Comparison of ENCODE assay signal across 1 cellular context in the genomic region with DNA sequence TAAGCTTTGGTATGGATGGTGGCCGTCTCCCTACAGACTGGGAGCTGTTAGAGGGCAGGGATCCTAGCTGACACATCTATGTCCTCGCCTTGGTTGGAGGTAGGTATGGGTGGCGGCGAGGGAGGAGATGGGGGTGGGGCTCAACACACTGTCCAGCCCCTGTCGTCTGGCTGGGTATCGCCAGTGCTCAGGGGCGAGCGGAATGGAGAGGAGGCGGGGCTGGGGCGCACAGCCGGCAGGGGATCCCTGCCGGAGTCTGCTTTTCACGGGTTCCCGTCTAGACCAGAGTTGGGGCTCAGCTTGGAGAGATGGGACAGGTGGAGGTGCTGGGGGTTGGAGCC.
TF ChIP-seq lines count a peak whose summit lies in the region.

No MANE protein-coding gene starts in this region.

TF ChIP-seq in K562, 482 proteins besides CTCF, POLR2A, EP300 and RAD21:
- TF ChIP-seq ZNF239 (CRISPR knock-in tag; IDR thresholded peaks at IDR 0.05) (no peak), NBN (IDR thresholded peaks at IDR 0.05; ENCODE audit: low read depth) (0 out of 2 replicates have a peak, but pooled peaks have one; percentile 5), ZNF507 (tag; conservative IDR thresholded peaks at IDR 0.05) (no peak), GATAD2B (IDR thresholded peaks at IDR 0.05; ENCODE audit: borderline replicate concordance) (no peak), NCOA4 (IDR thresholded peaks at IDR 0.05; ENCODE audit: partially characterized antibody) (no peak), EGR1 (conservative IDR thresholded peaks at IDR 0.05) (no peak), ETV5 (CRISPR knock-in tag; IDR thresholded peaks at IDR 0.05; ENCODE audit: low read depth) (no peak), VEZF1 (CRISPR knock-in tag; IDR thresholded peaks at IDR 0.05) (peak; percentile 32; the same call in 1 of the 2 replicates), MYBL2 (IDR thresholded peaks at IDR 0.05; ENCODE audit: low read depth) (no peak), MYBL2 (CRISPR knock-in tag; IDR thresholded peaks at IDR 0.05; ENCODE audit: borderline replicate concordance) (no peak), NR2C1 (IDR thresholded peaks at IDR 0.05) (0 out of 2 replicates have a peak, but pooled peaks have one; percentile 17), NR2C1 (tag; IDR thresholded peaks at IDR 0.05) (peak; percentile 44; the same call in 1 of the 2 replicates), ZNF707 (CRISPR knock-in tag; conservative IDR thresholded peaks at IDR 0.05) (no peak), CHD4 (IDR thresholded peaks at IDR 0.05; ENCODE audit: insufficient read depth, insufficient replicate concordance, low read depth, low read length, poor library complexity, severe bottlenecking) (no peak), GABPA (tag; conservative IDR thresholded peaks at IDR 0.05; ENCODE audit: low read depth) (0 out of 2 replicates have a peak, but pooled peaks have one; percentile 3), GTF3C2 (IDR thresholded peaks at IDR 0.05; ENCODE audit: borderline replicate concordance, extremely low read depth, insufficient read length) (no peak), POLR2G (IDR thresholded peaks at IDR 0.05; ENCODE audit: low read depth, low read length) (no peak), NRF1 (conservative IDR thresholded peaks at IDR 0.05 in 1 of 2, IDR thresholded peaks at IDR 0.05 in 1 of 2) (no peak), E4F1 (CRISPR knock-in tag; IDR thresholded peaks at IDR 0.05; ENCODE audit: borderline replicate concordance) (no peak), NR2C2 (CRISPR knock-in tag; IDR thresholded peaks at IDR 0.05) (no peak), NR2C2 (tag; IDR thresholded peaks at IDR 0.05) (peak; percentile 67), ZNF449 (CRISPR knock-in tag; IDR thresholded peaks at IDR 0.05) (no peak), MXD1 (CRISPR knock-in tag; IDR thresholded peaks at IDR 0.05; ENCODE audit: borderline replicate concordance, poor library complexity, severe bottlenecking) (no peak)
- TF ChIP-seq, protein P1, sequence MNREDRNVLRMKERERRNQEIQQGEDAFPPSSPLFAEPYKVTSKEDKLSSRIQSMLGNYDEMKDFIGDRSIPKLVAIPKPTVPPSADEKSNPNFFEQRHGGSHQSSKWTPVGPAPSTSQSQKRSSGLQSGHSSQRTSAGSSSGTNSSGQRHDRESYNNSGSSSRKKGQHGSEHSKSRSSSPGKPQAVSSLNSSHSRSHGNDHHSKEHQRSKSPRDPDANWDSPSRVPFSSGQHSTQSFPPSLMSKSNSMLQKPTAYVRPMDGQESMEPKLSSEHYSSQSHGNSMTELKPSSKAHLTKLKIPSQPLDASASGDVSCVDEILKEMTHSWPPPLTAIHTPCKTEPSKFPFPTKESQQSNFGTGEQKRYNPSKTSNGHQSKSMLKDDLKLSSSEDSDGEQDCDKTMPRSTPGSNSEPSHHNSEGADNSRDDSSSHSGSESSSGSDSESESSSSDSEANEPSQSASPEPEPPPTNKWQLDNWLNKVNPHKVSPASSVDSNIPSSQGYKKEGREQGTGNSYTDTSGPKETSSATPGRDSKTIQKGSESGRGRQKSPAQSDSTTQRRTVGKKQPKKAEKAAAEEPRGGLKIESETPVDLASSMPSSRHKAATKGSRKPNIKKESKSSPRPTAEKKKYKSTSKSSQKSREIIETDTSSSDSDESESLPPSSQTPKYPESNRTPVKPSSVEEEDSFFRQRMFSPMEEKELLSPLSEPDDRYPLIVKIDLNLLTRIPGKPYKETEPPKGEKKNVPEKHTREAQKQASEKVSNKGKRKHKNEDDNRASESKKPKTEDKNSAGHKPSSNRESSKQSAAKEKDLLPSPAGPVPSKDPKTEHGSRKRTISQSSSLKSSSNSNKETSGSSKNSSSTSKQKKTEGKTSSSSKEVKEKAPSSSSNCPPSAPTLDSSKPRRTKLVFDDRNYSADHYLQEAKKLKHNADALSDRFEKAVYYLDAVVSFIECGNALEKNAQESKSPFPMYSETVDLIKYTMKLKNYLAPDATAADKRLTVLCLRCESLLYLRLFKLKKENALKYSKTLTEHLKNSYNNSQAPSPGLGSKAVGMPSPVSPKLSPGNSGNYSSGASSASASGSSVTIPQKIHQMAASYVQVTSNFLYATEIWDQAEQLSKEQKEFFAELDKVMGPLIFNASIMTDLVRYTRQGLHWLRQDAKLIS (CRISPR knock-in tag; IDR thresholded peaks at IDR 0.05): no peak
- TF ChIP-seq, protein P2, sequence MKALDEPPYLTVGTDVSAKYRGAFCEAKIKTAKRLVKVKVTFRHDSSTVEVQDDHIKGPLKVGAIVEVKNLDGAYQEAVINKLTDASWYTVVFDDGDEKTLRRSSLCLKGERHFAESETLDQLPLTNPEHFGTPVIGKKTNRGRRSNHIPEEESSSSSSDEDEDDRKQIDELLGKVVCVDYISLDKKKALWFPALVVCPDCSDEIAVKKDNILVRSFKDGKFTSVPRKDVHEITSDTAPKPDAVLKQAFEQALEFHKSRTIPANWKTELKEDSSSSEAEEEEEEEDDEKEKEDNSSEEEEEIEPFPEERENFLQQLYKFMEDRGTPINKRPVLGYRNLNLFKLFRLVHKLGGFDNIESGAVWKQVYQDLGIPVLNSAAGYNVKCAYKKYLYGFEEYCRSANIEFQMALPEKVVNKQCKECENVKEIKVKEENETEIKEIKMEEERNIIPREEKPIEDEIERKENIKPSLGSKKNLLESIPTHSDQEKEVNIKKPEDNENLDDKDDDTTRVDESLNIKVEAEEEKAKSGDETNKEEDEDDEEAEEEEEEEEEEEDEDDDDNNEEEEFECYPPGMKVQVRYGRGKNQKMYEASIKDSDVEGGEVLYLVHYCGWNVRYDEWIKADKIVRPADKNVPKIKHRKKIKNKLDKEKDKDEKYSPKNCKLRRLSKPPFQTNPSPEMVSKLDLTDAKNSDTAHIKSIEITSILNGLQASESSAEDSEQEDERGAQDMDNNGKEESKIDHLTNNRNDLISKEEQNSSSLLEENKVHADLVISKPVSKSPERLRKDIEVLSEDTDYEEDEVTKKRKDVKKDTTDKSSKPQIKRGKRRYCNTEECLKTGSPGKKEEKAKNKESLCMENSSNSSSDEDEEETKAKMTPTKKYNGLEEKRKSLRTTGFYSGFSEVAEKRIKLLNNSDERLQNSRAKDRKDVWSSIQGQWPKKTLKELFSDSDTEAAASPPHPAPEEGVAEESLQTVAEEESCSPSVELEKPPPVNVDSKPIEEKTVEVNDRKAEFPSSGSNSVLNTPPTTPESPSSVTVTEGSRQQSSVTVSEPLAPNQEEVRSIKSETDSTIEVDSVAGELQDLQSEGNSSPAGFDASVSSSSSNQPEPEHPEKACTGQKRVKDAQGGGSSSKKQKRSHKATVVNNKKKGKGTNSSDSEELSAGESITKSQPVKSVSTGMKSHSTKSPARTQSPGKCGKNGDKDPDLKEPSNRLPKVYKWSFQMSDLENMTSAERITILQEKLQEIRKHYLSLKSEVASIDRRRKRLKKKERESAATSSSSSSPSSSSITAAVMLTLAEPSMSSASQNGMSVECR (CRISPR knock-in tag; IDR thresholded peaks at IDR 0.05): no peak
